In the genomic region with DNA sequence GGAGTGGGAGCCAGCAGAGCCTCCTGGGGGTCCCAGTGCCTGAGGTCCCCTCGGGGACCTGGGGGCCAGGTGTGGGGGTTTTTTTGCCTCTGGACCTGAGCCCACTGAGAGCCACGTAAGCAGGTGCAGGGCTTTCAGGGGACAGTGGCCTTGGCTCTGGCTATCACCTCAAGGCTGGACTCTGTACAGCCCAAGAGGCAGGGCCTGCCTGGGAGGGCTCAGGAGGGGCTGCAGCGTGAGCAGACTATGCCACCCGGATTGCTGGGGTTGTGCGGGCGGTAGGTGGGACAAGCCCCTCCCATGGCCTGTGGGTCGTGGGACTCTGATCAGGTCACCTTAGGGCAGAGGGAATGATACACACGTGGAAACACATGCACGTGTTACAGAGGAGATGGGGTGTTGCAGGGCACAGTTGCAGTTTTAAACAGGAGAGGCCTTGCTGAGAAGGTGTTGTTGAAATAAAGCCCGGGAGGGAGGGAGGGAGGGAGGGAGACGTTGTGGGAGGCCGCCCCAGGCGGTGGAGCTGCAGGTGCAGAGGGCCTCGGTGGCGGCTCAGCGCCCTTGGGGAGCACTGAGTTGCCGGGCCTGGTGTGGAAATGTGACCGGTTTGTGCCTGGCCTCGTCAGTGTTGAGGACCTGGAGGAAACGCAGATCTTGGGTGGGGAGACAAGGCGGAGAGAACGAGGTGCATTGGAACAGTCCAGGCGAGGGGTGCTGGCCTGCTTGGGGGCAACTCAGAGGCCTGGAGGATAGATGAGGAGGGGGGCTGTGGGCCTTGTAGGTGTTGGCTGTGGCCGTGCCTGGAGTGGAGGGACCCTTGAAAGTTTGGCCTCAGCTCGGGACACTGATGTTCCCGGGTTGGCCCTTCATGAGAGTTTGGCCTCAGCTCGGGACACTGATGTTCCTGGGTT, we compare ENCODE assay signal across 1 cellular context.
TF ChIP-seq lines count a peak whose summit lies in the region.

No MANE protein-coding gene starts in this region.

TF ChIP-seq in HepG2, 621 proteins besides CTCF, POLR2A, EP300 and RAD21 (continued from another document):
- TF ChIP-seq TOPORS (CRISPR knock-in tag; IDR thresholded peaks at IDR 0.05): 0 out of 2 replicates have a peak, but pooled peaks have one; percentile 46
- TF ChIP-seq ZNF790 (CRISPR knock-in tag; IDR thresholded peaks at IDR 0.05; ENCODE audit: borderline replicate concordance): no peak; the same call in 1 of the 2 replicates
- TF ChIP-seq, protein P1, sequence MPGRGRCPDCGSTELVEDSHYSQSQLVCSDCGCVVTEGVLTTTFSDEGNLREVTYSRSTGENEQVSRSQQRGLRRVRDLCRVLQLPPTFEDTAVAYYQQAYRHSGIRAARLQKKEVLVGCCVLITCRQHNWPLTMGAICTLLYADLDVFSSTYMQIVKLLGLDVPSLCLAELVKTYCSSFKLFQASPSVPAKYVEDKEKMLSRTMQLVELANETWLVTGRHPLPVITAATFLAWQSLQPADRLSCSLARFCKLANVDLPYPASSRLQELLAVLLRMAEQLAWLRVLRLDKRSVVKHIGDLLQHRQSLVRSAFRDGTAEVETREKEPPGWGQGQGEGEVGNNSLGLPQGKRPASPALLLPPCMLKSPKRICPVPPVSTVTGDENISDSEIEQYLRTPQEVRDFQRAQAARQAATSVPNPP (CRISPR knock-in tag; IDR thresholded peaks at IDR 0.05): 0 out of 2 replicates have a peak, but pooled peaks have one; percentile 42
- no peak for TF ChIP-seq SMAD9 (CRISPR knock-in tag; IDR thresholded peaks at IDR 0.05)
- TF ChIP-seq PRMT3 (CRISPR knock-in tag; IDR thresholded peaks at IDR 0.05; ENCODE audit: borderline replicate concordance, low read depth): no peak
- TF ChIP-seq, protein P2, sequence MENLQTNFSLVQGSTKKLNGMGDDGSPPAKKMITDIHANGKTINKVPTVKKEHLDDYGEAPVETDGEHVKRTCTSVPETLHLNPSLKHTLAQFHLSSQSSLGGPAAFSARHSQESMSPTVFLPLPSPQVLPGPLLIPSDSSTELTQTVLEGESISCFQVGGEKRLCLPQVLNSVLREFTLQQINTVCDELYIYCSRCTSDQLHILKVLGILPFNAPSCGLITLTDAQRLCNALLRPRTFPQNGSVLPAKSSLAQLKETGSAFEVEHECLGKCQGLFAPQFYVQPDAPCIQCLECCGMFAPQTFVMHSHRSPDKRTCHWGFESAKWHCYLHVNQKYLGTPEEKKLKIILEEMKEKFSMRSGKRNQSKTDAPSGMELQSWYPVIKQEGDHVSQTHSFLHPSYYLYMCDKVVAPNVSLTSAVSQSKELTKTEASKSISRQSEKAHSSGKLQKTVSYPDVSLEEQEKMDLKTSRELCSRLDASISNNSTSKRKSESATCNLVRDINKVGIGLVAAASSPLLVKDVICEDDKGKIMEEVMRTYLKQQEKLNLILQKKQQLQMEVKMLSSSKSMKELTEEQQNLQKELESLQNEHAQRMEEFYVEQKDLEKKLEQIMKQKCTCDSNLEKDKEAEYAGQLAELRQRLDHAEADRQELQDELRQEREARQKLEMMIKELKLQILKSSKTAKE (CRISPR knock-in tag; IDR thresholded peaks at IDR 0.05; ENCODE audit: borderline replicate concordance): peak; percentile 56; the same call in 1 of the 2 replicates
- TF ChIP-seq, protein P3, sequence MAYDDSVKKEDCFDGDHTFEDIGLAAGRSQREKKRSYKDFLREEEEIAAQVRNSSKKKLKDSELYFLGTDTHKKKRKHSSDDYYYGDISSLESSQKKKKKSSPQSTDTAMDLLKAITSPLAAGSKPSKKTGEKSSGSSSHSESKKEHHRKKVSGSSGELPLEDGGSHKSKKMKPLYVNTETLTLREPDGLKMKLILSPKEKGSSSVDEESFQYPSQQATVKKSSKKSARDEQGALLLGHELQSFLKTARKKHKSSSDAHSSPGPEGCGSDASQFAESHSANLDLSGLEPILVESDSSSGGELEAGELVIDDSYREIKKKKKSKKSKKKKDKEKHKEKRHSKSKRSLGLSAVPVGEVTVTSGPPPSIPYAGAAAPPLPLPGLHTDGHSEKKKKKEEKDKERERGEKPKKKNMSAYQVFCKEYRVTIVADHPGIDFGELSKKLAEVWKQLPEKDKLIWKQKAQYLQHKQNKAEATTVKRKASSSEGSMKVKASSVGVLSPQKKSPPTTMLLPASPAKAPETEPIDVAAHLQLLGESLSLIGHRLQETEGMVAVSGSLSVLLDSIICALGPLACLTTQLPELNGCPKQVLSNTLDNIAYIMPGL (CRISPR knock-in tag; IDR thresholded peaks at IDR 0.05; ENCODE audit: borderline replicate concordance in 1 of 2, low read depth in 1 of 2): peak; percentile 40 to 57; a peak in 1 of 4 replicates
- peak; percentile 88 for TF ChIP-seq ZNF543 (CRISPR knock-in tag; IDR thresholded peaks at IDR 0.05)
- peak; percentile 48; the same call in 2 of the 3 replicates for TF ChIP-seq MXI1 (IDR thresholded peaks at IDR 0.05; ENCODE audit: borderline replicate concordance, low read depth, low read length)
- no peak for TF ChIP-seq SOX13 (IDR thresholded peaks at IDR 0.05)
- TF ChIP-seq SOX13 (CRISPR knock-in tag; conservative IDR thresholded peaks at IDR 0.05 in 1 of 2, IDR thresholded peaks at IDR 0.05 in 1 of 2): peak in 1 of 2 experiments; percentile 10; a peak in 2 of 4 replicates
- TF ChIP-seq, protein P4, sequence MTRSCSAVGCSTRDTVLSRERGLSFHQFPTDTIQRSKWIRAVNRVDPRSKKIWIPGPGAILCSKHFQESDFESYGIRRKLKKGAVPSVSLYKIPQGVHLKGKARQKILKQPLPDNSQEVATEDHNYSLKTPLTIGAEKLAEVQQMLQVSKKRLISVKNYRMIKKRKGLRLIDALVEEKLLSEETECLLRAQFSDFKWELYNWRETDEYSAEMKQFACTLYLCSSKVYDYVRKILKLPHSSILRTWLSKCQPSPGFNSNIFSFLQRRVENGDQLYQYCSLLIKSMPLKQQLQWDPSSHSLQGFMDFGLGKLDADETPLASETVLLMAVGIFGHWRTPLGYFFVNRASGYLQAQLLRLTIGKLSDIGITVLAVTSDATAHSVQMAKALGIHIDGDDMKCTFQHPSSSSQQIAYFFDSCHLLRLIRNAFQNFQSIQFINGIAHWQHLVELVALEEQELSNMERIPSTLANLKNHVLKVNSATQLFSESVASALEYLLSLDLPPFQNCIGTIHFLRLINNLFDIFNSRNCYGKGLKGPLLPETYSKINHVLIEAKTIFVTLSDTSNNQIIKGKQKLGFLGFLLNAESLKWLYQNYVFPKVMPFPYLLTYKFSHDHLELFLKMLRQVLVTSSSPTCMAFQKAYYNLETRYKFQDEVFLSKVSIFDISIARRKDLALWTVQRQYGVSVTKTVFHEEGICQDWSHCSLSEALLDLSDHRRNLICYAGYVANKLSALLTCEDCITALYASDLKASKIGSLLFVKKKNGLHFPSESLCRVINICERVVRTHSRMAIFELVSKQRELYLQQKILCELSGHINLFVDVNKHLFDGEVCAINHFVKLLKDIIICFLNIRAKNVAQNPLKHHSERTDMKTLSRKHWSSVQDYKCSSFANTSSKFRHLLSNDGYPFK (CRISPR knock-in tag; IDR thresholded peaks at IDR 0.05; ENCODE audit: borderline replicate concordance): peak; percentile 75
- 0 out of 2 replicates have a peak, but pooled peaks have one; percentile 44 for TF ChIP-seq DMAP1 (CRISPR knock-in tag; IDR thresholded peaks at IDR 0.05)
- TF ChIP-seq KDM5B (CRISPR knock-in tag; IDR thresholded peaks at IDR 0.05; ENCODE audit: borderline replicate concordance): peak; percentile 64
- TF ChIP-seq NFIC (IDR thresholded peaks at IDR 0.05; ENCODE audit: low read length): no peak
- TF ChIP-seq PHB2 (IDR thresholded peaks at IDR 0.05; ENCODE audit: partially characterized antibody): no peak
- TF ChIP-seq HNRNPLL (IDR thresholded peaks at IDR 0.05; ENCODE audit: low read depth, low read length, poor library complexity, severe bottlenecking): peak; percentile 55
- TF ChIP-seq, protein P5, sequence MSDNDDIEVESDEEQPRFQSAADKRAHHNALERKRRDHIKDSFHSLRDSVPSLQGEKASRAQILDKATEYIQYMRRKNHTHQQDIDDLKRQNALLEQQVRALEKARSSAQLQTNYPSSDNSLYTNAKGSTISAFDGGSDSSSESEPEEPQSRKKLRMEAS (IDR thresholded peaks at IDR 0.05): peak; percentile 89
- no peak for TF ChIP-seq CHD4 (IDR thresholded peaks at IDR 0.05; ENCODE audit: borderline replicate concordance, low read length)
- TF ChIP-seq ZNF335 (CRISPR knock-in tag; IDR thresholded peaks at IDR 0.05): 0 out of 2 replicates have a peak, but pooled peaks have one; percentile 55
- peak; percentile 69; the same call in 1 of the 2 replicates for TF ChIP-seq ZZZ3 (CRISPR knock-in tag; IDR thresholded peaks at IDR 0.05; ENCODE audit: borderline replicate concordance)
- peak; percentile 37; the same call in 1 of the 2 replicates for TF ChIP-seq PITX1 (CRISPR knock-in tag; IDR thresholded peaks at IDR 0.05)
- no peak for TF ChIP-seq SMARCE1 (IDR thresholded peaks at IDR 0.05; ENCODE audit: borderline replicate concordance)
- TF ChIP-seq GLI4 (CRISPR knock-in tag; IDR thresholded peaks at IDR 0.05; ENCODE audit: borderline replicate concordance): 0 out of 2 replicates have a peak, but pooled peaks have one; percentile 69
- 0 out of 2 replicates have a peak, but pooled peaks have one; percentile 21 for TF ChIP-seq GATA4 (IDR thresholded peaks at IDR 0.05; ENCODE audit: borderline replicate concordance, low read depth)
- TF ChIP-seq, protein P6, sequence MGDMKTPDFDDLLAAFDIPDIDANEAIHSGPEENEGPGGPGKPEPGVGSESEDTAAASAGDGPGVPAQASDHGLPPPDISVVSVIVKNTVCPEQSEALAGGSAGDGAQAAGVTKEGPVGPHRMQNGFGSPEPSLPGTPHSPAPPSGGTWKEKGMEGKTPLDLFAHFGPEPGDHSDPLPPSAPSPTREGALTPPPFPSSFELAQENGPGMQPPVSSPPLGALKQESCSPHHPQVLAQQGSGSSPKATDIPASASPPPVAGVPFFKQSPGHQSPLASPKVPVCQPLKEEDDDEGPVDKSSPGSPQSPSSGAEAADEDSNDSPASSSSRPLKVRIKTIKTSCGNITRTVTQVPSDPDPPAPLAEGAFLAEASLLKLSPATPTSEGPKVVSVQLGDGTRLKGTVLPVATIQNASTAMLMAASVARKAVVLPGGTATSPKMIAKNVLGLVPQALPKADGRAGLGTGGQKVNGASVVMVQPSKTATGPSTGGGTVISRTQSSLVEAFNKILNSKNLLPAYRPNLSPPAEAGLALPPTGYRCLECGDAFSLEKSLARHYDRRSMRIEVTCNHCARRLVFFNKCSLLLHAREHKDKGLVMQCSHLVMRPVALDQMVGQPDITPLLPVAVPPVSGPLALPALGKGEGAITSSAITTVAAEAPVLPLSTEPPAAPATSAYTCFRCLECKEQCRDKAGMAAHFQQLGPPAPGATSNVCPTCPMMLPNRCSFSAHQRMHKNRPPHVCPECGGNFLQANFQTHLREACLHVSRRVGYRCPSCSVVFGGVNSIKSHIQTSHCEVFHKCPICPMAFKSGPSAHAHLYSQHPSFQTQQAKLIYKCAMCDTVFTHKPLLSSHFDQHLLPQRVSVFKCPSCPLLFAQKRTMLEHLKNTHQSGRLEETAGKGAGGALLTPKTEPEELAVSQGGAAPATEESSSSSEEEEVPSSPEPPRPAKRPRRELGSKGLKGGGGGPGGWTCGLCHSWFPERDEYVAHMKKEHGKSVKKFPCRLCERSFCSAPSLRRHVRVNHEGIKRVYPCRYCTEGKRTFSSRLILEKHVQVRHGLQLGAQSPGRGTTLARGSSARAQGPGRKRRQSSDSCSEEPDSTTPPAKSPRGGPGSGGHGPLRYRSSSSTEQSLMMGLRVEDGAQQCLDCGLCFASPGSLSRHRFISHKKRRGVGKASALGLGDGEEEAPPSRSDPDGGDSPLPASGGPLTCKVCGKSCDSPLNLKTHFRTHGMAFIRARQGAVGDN (CRISPR knock-in tag; IDR thresholded peaks at IDR 0.05): peak; percentile 91
- peak; percentile 99 for TF ChIP-seq AKAP8 (CRISPR knock-in tag; IDR thresholded peaks at IDR 0.05)
- TF ChIP-seq GZF1 (CRISPR knock-in tag; IDR thresholded peaks at IDR 0.05): no peak
- peak; percentile 92; the same call in 1 of the 2 replicates for TF ChIP-seq ZNF251 (CRISPR knock-in tag; IDR thresholded peaks at IDR 0.05)
- TF ChIP-seq, protein P7, sequence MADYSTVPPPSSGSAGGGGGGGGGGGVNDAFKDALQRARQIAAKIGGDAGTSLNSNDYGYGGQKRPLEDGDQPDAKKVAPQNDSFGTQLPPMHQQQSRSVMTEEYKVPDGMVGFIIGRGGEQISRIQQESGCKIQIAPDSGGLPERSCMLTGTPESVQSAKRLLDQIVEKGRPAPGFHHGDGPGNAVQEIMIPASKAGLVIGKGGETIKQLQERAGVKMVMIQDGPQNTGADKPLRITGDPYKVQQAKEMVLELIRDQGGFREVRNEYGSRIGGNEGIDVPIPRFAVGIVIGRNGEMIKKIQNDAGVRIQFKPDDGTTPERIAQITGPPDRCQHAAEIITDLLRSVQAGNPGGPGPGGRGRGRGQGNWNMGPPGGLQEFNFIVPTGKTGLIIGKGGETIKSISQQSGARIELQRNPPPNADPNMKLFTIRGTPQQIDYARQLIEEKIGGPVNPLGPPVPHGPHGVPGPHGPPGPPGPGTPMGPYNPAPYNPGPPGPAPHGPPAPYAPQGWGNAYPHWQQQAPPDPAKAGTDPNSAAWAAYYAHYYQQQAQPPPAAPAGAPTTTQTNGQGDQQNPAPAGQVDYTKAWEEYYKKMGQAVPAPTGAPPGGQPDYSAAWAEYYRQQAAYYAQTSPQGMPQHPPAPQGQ (CRISPR knock-in tag; IDR thresholded peaks at IDR 0.05; ENCODE audit: borderline replicate concordance): 0 out of 2 replicates have a peak, but pooled peaks have one; percentile 94
- TF ChIP-seq, protein P8, sequence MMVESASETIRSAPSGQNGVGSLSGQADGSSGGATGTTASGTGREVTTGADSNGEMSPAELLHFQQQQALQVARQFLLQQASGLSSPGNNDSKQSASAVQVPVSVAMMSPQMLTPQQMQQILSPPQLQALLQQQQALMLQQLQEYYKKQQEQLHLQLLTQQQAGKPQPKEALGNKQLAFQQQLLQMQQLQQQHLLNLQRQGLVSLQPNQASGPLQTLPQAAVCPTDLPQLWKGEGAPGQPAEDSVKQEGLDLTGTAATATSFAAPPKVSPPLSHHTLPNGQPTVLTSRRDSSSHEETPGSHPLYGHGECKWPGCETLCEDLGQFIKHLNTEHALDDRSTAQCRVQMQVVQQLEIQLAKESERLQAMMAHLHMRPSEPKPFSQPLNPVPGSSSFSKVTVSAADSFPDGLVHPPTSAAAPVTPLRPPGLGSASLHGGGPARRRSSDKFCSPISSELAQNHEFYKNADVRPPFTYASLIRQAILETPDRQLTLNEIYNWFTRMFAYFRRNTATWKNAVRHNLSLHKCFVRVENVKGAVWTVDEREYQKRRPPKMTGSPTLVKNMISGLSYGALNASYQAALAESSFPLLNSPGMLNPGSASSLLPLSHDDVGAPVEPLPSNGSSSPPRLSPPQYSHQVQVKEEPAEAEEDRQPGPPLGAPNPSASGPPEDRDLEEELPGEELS (CRISPR knock-in tag; IDR thresholded peaks at IDR 0.05): 0 out of 2 replicates have a peak, but pooled peaks have one; percentile 13
- TF ChIP-seq FOSL1 (CRISPR knock-in tag; IDR thresholded peaks at IDR 0.05; ENCODE audit: borderline replicate concordance): no peak
- no peak for TF ChIP-seq SMARCC2 (IDR thresholded peaks at IDR 0.05)
